8 cellular contexts compared by ENCODE assay signal in genomic region chr16:2194852-2195315, GRCh38. TPM values are rescaled to one million over a fixed set of nuclear protein-coding genes. Genes with fewer than 3 reads are reported as not detected.
A peak's percentile ranks its signal among the peaks of the same experiment; 100 is the strongest.
DNase-seq lines count a peak whose midpoint lies in the region; ATAC-seq lines count a peak whose summit lies in the region.

No MANE protein-coding gene starts in this region.

- no peaks in the 10 kb centered on the region for H3K36me3 Mint-ChIP-seq in activated naive CD4-positive, alpha-beta T cell treated with anti-CD3 and anti-CD28 coated beads for 36 hours (ENCODE audit: low read depth)

- peak; percentile 74 for DNase-seq in COLO668 (lab: John Stamatoyannopoulos, UW; ENCODE audit: unreplicated experiment)
- DNase-seq in HAP-1 (ENCODE audit: low spot score in 2 of 2), result peak; percentile 56 to 67
- DNase-seq in NT2/D1 (ENCODE audit: low read depth, low spot score), result peak; percentile 67
- DNase-seq in activated naive CD4-positive, alpha-beta T cell treated with anti-CD3 and anti-CD28 coated beads for 36 hours, result peak; percentile 71
- DNase-seq in left ventricle myocardium superior, result no peak
- DNase-seq in stimulated activated CD4-positive, alpha-beta T cell treated with anti-CD3 and anti-CD28 coated beads, Interleukin-2, amount 100 ng/mL, for 4 hours (ENCODE audit: low read depth), result peak; percentile 50

- no peak overlapping the region for H3K9ac ChIP-seq in NT2/D1 (ENCODE audit: insufficient read length, low read depth)

- no peak overlapping the region for H3K27ac Mint-ChIP-seq in activated naive CD4-positive, alpha-beta T cell treated with anti-CD3 and anti-CD28 coated beads for 36 hours

- ATAC-seq in left ventricle myocardium superior, result peak; percentile 53
- ATAC-seq in HG03097 (IDR thresholded peaks at IDR 0.05; ENCODE audit: low FRiP score, unreplicated experiment), result no peak
- no peak for ATAC-seq in HG03280 (IDR thresholded peaks at IDR 0.05; ENCODE audit: unreplicated experiment)

- H3K9me3 Mint-ChIP-seq in activated naive CD4-positive, alpha-beta T cell treated with anti-CD3 and anti-CD28 coated beads for 36 hours, result no peaks in the 10 kb centered on the region

- H3K9me3 ChIP-seq in HAP-1, result no peaks in the 10 kb centered on the region
- H3K9me3 ChIP-seq in NT2/D1 (ENCODE audit: insufficient read depth, low read length), result no peaks in the 10 kb centered on the region

- H3K4me3 Mint-ChIP-seq in activated naive CD4-positive, alpha-beta T cell treated with anti-CD3 and anti-CD28 coated beads for 36 hours, result no peak overlapping the region

- intact Hi-C loops in activated naive CD4-positive, alpha-beta T cell treated with anti-CD3 and anti-CD28 coated beads for 36 hours (cut with micrococcal nuclease), result loop anchor here (1.0 to 2.0 kb wide), 3 partner anchors 56 to 306 kb away; partner anchors contain the start of gene ECI1
- intact Hi-C loops in left ventricle myocardium superior (cut with micrococcal nuclease), result no loop called here

- no peaks in the 10 kb centered on the region for H3K36me3 ChIP-seq in HAP-1 (replicated peaks)
- H3K36me3 ChIP-seq in NT2/D1 (ENCODE audit: insufficient read depth, insufficient read length, low read length), result no peaks in the 10 kb centered on the region

- peaks cover 11% of the 10 kb centered on the region for H3K4me1 ChIP-seq in HAP-1
- H3K4me1 ChIP-seq in NT2/D1 (ENCODE audit: insufficient read depth, insufficient read length), result peaks cover 36% of the 10 kb centered on the region

- CTCF ChIA-PET in activated naive CD4-positive, alpha-beta T cell treated with anti-CD3 and anti-CD28 coated beads for 36 hours (lab: Charles Lee), result interaction anchor here (0.6 to 2.0 kb wide), 15 partner anchors 9 to 581 kb away, joined by 3 to 10 read pairs (median 4); partner anchors contain the start of genes ECI1, MLST8 and PGP

- in situ Hi-C loops in HAP-1 (cut with MboI; ENCODE audit: low sequenced_read_pairs), result no loop called here

- H3K4me3 ChIP-seq in HAP-1, result peak overlapping the region; percentile 37
- H3K4me3 ChIP-seq in NT2/D1 (ENCODE audit: insufficient read length, low read depth), result peak overlapping the region; percentile 38

- H3K4me1 Mint-ChIP-seq in activated naive CD4-positive, alpha-beta T cell treated with anti-CD3 and anti-CD28 coated beads for 36 hours (ENCODE audit: low read depth), result peaks cover 4% of the 10 kb centered on the region

- H3K27me3 ChIP-seq in HAP-1 (ENCODE audit: low read depth) (no peaks in the 10 kb centered on the region), NT2/D1 (ENCODE audit: insufficient read depth, insufficient read length) (peaks cover 46% of the 10 kb centered on the region)

- peaks cover 26% of the 10 kb centered on the region for H3K27me3 Mint-ChIP-seq in activated naive CD4-positive, alpha-beta T cell treated with anti-CD3 and anti-CD28 coated beads for 36 hours (ENCODE audit: low read depth)

RNA-seq across cellular contexts. Expression of gene CASKIN1, which starts 1.5 kb away (rescaled TPM):
- total RNA-seq in activated naive CD4-positive, alpha-beta T cell treated with anti-CD3 and anti-CD28 coated beads for 36 hours, result under 1 TPM; 0.15 to 0.17 TPM
- 9.2 TPM for total RNA-seq in left ventricle myocardium superior

RNA-seq across cellular contexts. Expression of gene MLST8, which starts 10.4 kb away (rescaled TPM):
- total RNA-seq in activated naive CD4-positive, alpha-beta T cell treated with anti-CD3 and anti-CD28 coated beads for 36 hours, result 10 to 100 TPM; 70.0 to 70.1 TPM
- total RNA-seq in left ventricle myocardium superior, result 29.9 TPM

RNA-seq across cellular contexts. Expression of gene BRICD5, which starts 15.8 kb away (rescaled TPM):
- 1 to 10 TPM; 2.6 to 3.1 TPM for total RNA-seq in activated naive CD4-positive, alpha-beta T cell treated with anti-CD3 and anti-CD28 coated beads for 36 hours
- 10.0 TPM for total RNA-seq in left ventricle myocardium superior

RNA-seq across cellular contexts. Expression of gene PGP, which starts 19.8 kb away (rescaled TPM):
- total RNA-seq in activated naive CD4-positive, alpha-beta T cell treated with anti-CD3 and anti-CD28 coated beads for 36 hours, result 10 to 100 TPM; 11.2 to 12.2 TPM
- total RNA-seq in left ventricle myocardium superior, result 42.4 TPM

RNA-seq across cellular contexts. Expression of gene E4F1, which starts 28.5 kb away (rescaled TPM):
- total RNA-seq in activated naive CD4-positive, alpha-beta T cell treated with anti-CD3 and anti-CD28 coated beads for 36 hours, result 10 to 100 TPM; 21.2 to 21.7 TPM
- total RNA-seq in left ventricle myocardium superior, result 14.2 TPM
